Comparison of ENCODE assay signal across 27 cellular contexts in the genomic region with DNA sequence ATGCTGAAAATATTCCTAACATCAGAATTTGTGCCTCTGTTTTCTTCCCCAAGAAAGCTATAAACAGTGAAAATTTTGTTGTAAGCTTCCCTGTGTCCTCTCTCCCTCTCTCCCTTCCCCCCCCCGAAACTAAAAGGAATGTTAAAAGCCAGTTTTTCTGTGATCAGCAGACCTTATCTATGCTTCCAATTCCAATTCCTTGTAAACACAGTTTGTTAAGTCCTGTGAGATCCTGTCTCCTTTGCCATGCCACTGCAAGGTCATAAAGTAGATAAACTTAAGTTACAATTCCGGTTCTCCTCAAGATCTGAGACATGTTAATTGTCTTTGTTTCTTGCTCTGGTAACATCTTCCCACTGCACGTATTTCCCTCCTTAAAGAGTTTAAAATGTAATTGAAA.
"Had no signal": no experiment of that assay in that cellular context is flagged by ENCODE, and none has a peak within 500 bp of the region (broad histone marks: within the 10 kb centered on the region; RNA-seq: fewer than 3 reads in every experiment).

No MANE protein-coding gene starts in this region.

- H3K4me3 Mint-ChIP-seq: activated CD4-positive, alpha-beta T cell treated with anti-CD3 and anti-CD28 coated beads for 36 hours; activated CD4-positive, alpha-beta T cell treated with anti-CD3 and anti-CD28 coated beads, Interleukin-2, amount 10 ng/mL, durations not matched to agents 7 days and 5 days; activated CD8-positive, alpha-beta T cell treated with anti-CD3 and anti-CD28 coated beads, Interleukin-2, amount 10 ng/mL, durations not matched to agents 7 days and 5 days; activated naive CD4-positive, alpha-beta T cell treated with anti-CD3 and anti-CD28 coated beads, Interleukin-2, amount 50 U/mL, for 24 hours; activated T-cell treated with anti-CD3 and anti-CD28 coated beads, Interleukin-2, amount 50 U/mL, for 24 hours; T-helper 1 cell treated with Interleukin-12 subunit alpha and Interleukin-12 subunit beta and Interleukin-4 antibody, amounts not matched to agents 30 μg/mL and 1 μg/mL, for 36 hours; T-helper 2 cell treated with Interferon-gamma antibody and Interleukin-4, amounts not matched to agents 5 μg/mL and 100 μg/mL, for 36 hours; WTC11 had no signal

- H3K4me2 ChIP-seq: KMS-11, PC-9 had no signal

- H3K27ac ChIP-seq: adrenal gland, body of pancreas, breast epithelium, KMS-11, PC-9, SJCRH30, SK-N-MC had no signal

- H3K4me3 ChIP-seq: adrenal gland, body of pancreas, breast epithelium, PC-9, SJCRH30, SK-N-MC had no signal

- H3K27ac Mint-ChIP-seq: activated CD4-positive, alpha-beta T cell treated with anti-CD3 and anti-CD28 coated beads for 36 hours; activated CD4-positive, alpha-beta T cell treated with anti-CD3 and anti-CD28 coated beads, Interleukin-2, amount 10 ng/mL, durations not matched to agents 7 days and 5 days; activated CD8-positive, alpha-beta T cell treated with anti-CD3 and anti-CD28 coated beads, Interleukin-2, amount 10 ng/mL, durations not matched to agents 7 days and 5 days; activated naive CD4-positive, alpha-beta T cell treated with anti-CD3 and anti-CD28 coated beads, Interleukin-2, amount 50 U/mL, for 24 hours; activated T-cell treated with anti-CD3 and anti-CD28 coated beads, Interleukin-2, amount 50 U/mL, for 24 hours; activated T-helper 2 cell treated with anti-CD3 and anti-CD28 coated beads, Interferon-gamma antibody, Interleukin-2, Interleukin-4, amounts not matched to agents 10 μg/mL and 5 μg/mL and 100 μg/mL, durations not matched to agents 14 hours and 24 hours and 36 hours; T-helper 1 cell treated with Interleukin-12 subunit alpha and Interleukin-12 subunit beta and Interleukin-4 antibody, amounts not matched to agents 30 μg/mL and 1 μg/mL, for 36 hours; T-helper 2 cell treated with Interferon-gamma antibody and Interleukin-4, amounts not matched to agents 5 μg/mL and 100 μg/mL, for 36 hours; WTC11 had no signal

- H3K4me1 ChIP-seq: adrenal gland, body of pancreas, breast epithelium, SJCRH30 had no signal

- H3K27me3 ChIP-seq: adrenal gland, body of pancreas, breast epithelium, SJCRH30 had no signal

- H3K9me3 ChIP-seq: adrenal gland, body of pancreas, SJCRH30 had no signal

- H3K4me1 Mint-ChIP-seq: activated CD4-positive, alpha-beta T cell treated with anti-CD3 and anti-CD28 coated beads for 36 hours; activated CD4-positive, alpha-beta T cell treated with anti-CD3 and anti-CD28 coated beads, Interleukin-2, amount 10 ng/mL, durations not matched to agents 7 days and 5 days; activated naive CD4-positive, alpha-beta T cell treated with anti-CD3 and anti-CD28 coated beads, Interleukin-2, amount 50 U/mL, for 24 hours had no signal

- H3K9me3 Mint-ChIP-seq: activated T-helper 2 cell treated with anti-CD3 and anti-CD28 coated beads, Interferon-gamma antibody, Interleukin-2, Interleukin-4, amounts not matched to agents 10 μg/mL and 5 μg/mL and 100 μg/mL, durations not matched to agents 14 hours and 24 hours and 36 hours; T-helper 1 cell treated with Interleukin-12 subunit alpha and Interleukin-12 subunit beta and Interleukin-4 antibody, amounts not matched to agents 30 μg/mL and 1 μg/mL, for 36 hours; T-helper 2 cell treated with Interferon-gamma antibody and Interleukin-4, amounts not matched to agents 5 μg/mL and 100 μg/mL, for 36 hours had no signal

- H3K36me3 ChIP-seq: adrenal gland, breast epithelium, SJCRH30 had no signal

- H3K9ac ChIP-seq: KMS-11 had no signal

- DNase-seq: activated CD4-positive, alpha-beta T cell treated with anti-CD3 and anti-CD28 coated beads for 36 hours; activated CD4-positive, alpha-beta T cell treated with anti-CD3 and anti-CD28 coated beads, Interleukin-2, amount 10 ng/mL, durations not matched to agents 7 days and 5 days; activated CD4-positive, alpha-beta T cell treated with anti-CD3 and anti-CD28 coated beads, Interleukin-2, amount 50 U/mL, for 48 hours; activated CD8-positive, alpha-beta T cell treated with anti-CD3 and anti-CD28 coated beads, Interleukin-2, amount 10 ng/mL, durations not matched to agents 7 days and 5 days; activated gamma-delta T cell; activated naive CD4-positive, alpha-beta T cell treated with Interleukin-2 at 50 U/mL for 16 hours; activated T-cell treated with anti-CD3 and anti-CD28 coated beads, Interleukin-2, amount 50 U/mL, for 24 hours; adrenal gland; body of pancreas; NCI-H1105; NCI-H1417 treated with DMSO at 0.1 percent for 48 hours; NCI-H187 treated with DMSO at 0.1 percent for 48 hours; NCI-H2081 treated with DMSO at 0.1 percent for 48 hours; NCI-H226; NCI-H446 treated with DMSO at 0.1 percent for 48 hours; PC-9; Right ventricle myocardium superior; SJCRH30 had no signal

- H3K27me3 Mint-ChIP-seq: activated CD4-positive, alpha-beta T cell treated with anti-CD3 and anti-CD28 coated beads, Interleukin-2, amount 10 ng/mL, durations not matched to agents 7 days and 5 days had no signal

- H3K36me3 Mint-ChIP-seq: activated naive CD4-positive, alpha-beta T cell treated with anti-CD3 and anti-CD28 coated beads, Interleukin-2, amount 50 U/mL, for 24 hours had no signal

- ATAC-seq: activated CD4-positive, alpha-beta T cell treated with anti-CD3 and anti-CD28 coated beads for 36 hours; activated CD4-positive, CD25-positive, alpha-beta regulatory T cell treated with anti-CD3 and anti-CD28 coated beads, Interleukin-2, amount 50 U/mL, for 24 hours; activated CD8-positive, alpha-beta T cell treated with anti-CD3 and anti-CD28 coated beads, Interleukin-2, amount 10 ng/mL, durations not matched to agents 7 days and 5 days; body of pancreas; WTC11 had no signal
